Comparison of ENCODE assay signal across 16 cellular contexts in genomic region chr11:71418643-71419042, GRCh38. TPM values are rescaled to one million over a fixed set of nuclear protein-coding genes. Genes with fewer than 3 reads are reported as not detected.
A peak's percentile ranks its signal among the peaks of the same experiment; 100 is the strongest.
DNase-seq lines count a peak whose midpoint lies in the region; ATAC-seq and TF ChIP-seq lines count a peak whose summit lies in the region.
"Had no signal": no experiment of that assay in that cellular context is flagged by ENCODE, and none has a peak within 500 bp of the region (broad histone marks: within the 10 kb centered on the region; RNA-seq: fewer than 3 reads in every experiment).

No MANE protein-coding gene starts in this region.

- H3K27ac Mint-ChIP-seq in stimulated activated memory B cell treated with anti-CD40 and anti-IgM and Interleukin-4, amounts not matched to agents 10 μg/mL and 1 μg/mL and 100 μg/mL, for 72 hours, result peak overlapping the region; percentile 38
- H3K27ac Mint-ChIP-seq: endodermal cell; naive thymus-derived CD4-positive, alpha-beta T cell had no signal

- ATAC-seq in heart left ventricle (peak in 3 of 4 donors; percentile 45 to 75 (median 66)), HG02623 (IDR thresholded peaks at IDR 0.05; ENCODE audit: unreplicated experiment) (peak; percentile 80), SK-N-SH treated with all-trans-retinoic acid at 6 μM for 48 hours (no peak), HG03039 (IDR thresholded peaks at IDR 0.05; ENCODE audit: unreplicated experiment) (no peak)
- peak; percentile 96 for ATAC-seq in stimulated activated memory B cell treated with anti-CD40 and anti-IgM and Interleukin-4, amounts not matched to agents 10 μg/mL and 1 μg/mL and 100 μg/mL, for 72 hours
- ATAC-seq: naive thymus-derived CD4-positive, alpha-beta T cell had no signal

- no peak overlapping the region for H3K4me3 Mint-ChIP-seq in stimulated activated memory B cell treated with anti-CD40 and anti-IgM and Interleukin-4, amounts not matched to agents 10 μg/mL and 1 μg/mL and 100 μg/mL, for 72 hours
- H3K4me3 Mint-ChIP-seq: endodermal cell; naive thymus-derived CD4-positive, alpha-beta T cell had no signal

- TF ChIP-seq CTCF in heart left ventricle (IDR thresholded peaks at IDR 0.05), result no peak
- TF ChIP-seq CTCF in left ventricle myocardium inferior (IDR thresholded peaks at IDR 0.05; ENCODE audit: borderline replicate concordance), result no peak

- intact Hi-C loops in heart left ventricle (cut with DNase I) (loop anchor here in 1 of 10 donors (10.0 kb wide), 1 partner anchor 604 kb away; no protein-coding TSS in a partner anchor), left ventricle myocardium inferior (cut with micrococcal nuclease) (no loop called here)

- DNase-seq in heart left ventricle (peak in 1 of 5 donors; percentile 34), left ventricle myocardium inferior (no peak), NCI-H69 (lab: John Stamatoyannopoulos, UW) (peak; percentile 25), NCI-H774 (lab: John Stamatoyannopoulos, UW) (no peak)
- DNase-seq: activated CD4-positive, alpha-beta T cell treated with anti-CD3 and anti-CD28 coated beads for 1 hour; AML-193; endodermal cell; HCEC 1CT; naive thymus-derived CD4-positive, alpha-beta T cell; SHP77 treated with DMSO at 0.1 percent for 48 hours; stimulated activated naive CD4-positive, alpha-beta T cell had no signal

- TF ChIP-seq POLR2A in heart left ventricle (IDR thresholded peaks at IDR 0.05), result no peak

- peaks cover 42% of the 10 kb centered on the region for H3K4me1 Mint-ChIP-seq in stimulated activated memory B cell treated with anti-CD40 and anti-IgM and Interleukin-4, amounts not matched to agents 10 μg/mL and 1 μg/mL and 100 μg/mL, for 72 hours
- H3K4me1 Mint-ChIP-seq: naive thymus-derived CD4-positive, alpha-beta T cell had no signal

- peaks cover 7% of the 10 kb centered on the region for H3K36me3 Mint-ChIP-seq in stimulated activated memory B cell treated with anti-CD40 and anti-IgM and Interleukin-4, amounts not matched to agents 10 μg/mL and 1 μg/mL and 100 μg/mL, for 72 hours
- H3K36me3 Mint-ChIP-seq: naive thymus-derived CD4-positive, alpha-beta T cell had no signal

- no peaks in the 10 kb centered on the region for H3K4me1 ChIP-seq in heart left ventricle
- no peaks in the 10 kb centered on the region for H3K4me1 ChIP-seq in left ventricle myocardium inferior

- WGBS in heart left ventricle, 4 donors, result 57 to 69% (median 64%) methylated on average over 8 of the region's 8 CpGs

- H3K27me3 ChIP-seq in heart left ventricle (peaks cover 0 to 4% (median 0%) of the 10 kb centered on the region in 9 donors), left ventricle myocardium inferior (ENCODE audit: low read depth) (peaks cover 15% of the 10 kb centered on the region)

- H3K9me3 Mint-ChIP-seq in stimulated activated memory B cell treated with anti-CD40 and anti-IgM and Interleukin-4, amounts not matched to agents 10 μg/mL and 1 μg/mL and 100 μg/mL, for 72 hours, result peaks cover 6% of the 10 kb centered on the region
- H3K9me3 Mint-ChIP-seq: endodermal cell had no signal

- H3K4me3 ChIP-seq in heart left ventricle (no peak overlapping the region), left ventricle myocardium inferior (no peak overlapping the region)
- H3K4me3 ChIP-seq: smooth muscle cell had no signal

- peaks cover 19% of the 10 kb centered on the region for H3K27me3 Mint-ChIP-seq in stimulated activated memory B cell treated with anti-CD40 and anti-IgM and Interleukin-4, amounts not matched to agents 10 μg/mL and 1 μg/mL and 100 μg/mL, for 72 hours

- no peak overlapping the region for H3K27ac ChIP-seq in heart left ventricle
- no peak overlapping the region for H3K27ac ChIP-seq in left ventricle myocardium inferior (replicated peaks)

- H3K36me3 ChIP-seq in heart left ventricle (no peaks in the 10 kb centered on the region), left ventricle myocardium inferior (no peaks in the 10 kb centered on the region)

- H3K9me3 ChIP-seq in heart left ventricle (no peaks in the 10 kb centered on the region), left ventricle myocardium inferior (replicated peaks) (no peaks in the 10 kb centered on the region)

TF ChIP-seq in SK-N-SH treated with all-trans-retinoic acid at 6 μM for 48 hours, 23 proteins besides CTCF, POLR2A, EP300 and RAD21:
- TF ChIP-seq ZFP30 (CRISPR knock-in tag; IDR thresholded peaks at IDR 0.05) (no peak), TCF4 (CRISPR knock-in tag; IDR thresholded peaks at IDR 0.05; ENCODE audit: borderline replicate concordance) (no peak), ZFP3 (CRISPR knock-in tag; IDR thresholded peaks at IDR 0.05) (no peak), TOX (CRISPR knock-in tag; IDR thresholded peaks at IDR 0.05; ENCODE audit: borderline replicate concordance) (no peak), PPARA (CRISPR knock-in tag; IDR thresholded peaks at IDR 0.05; ENCODE audit: borderline replicate concordance) (no peak), CSDC2 (CRISPR knock-in tag; IDR thresholded peaks at IDR 0.05) (no peak), TSHZ2 (CRISPR knock-in tag; IDR thresholded peaks at IDR 0.05) (no peak), BACH2 (CRISPR knock-in tag; IDR thresholded peaks at IDR 0.05; ENCODE audit: borderline replicate concordance) (no peak), ESRRG (CRISPR knock-in tag; IDR thresholded peaks at IDR 0.05) (no peak), RARB (CRISPR knock-in tag; IDR thresholded peaks at IDR 0.05) (no peak)

RNA-seq across cellular contexts. Expression of gene DHCR7, which starts 29.6 kb away (rescaled TPM):
- total RNA-seq in heart left ventricle, result 10 to 100 TPM; 19.8 to 44.5 (median 30.8) TPM
- polyA plus RNA-seq in heart left ventricle, result 10 to 100 TPM; 12.6 to 22.2 TPM
- total RNA-seq in left ventricle myocardium inferior, result 39.1 TPM

RNA-seq across cellular contexts. Expression of gene NADSYN1, which starts 34.4 kb away (rescaled TPM):
- total RNA-seq in heart left ventricle (10 to 100 TPM; 11.4 to 41.9 (median 18.0) TPM), left ventricle myocardium inferior (17.5 TPM)
- polyA plus RNA-seq in heart left ventricle, result 10 to 100 TPM; 19.4 to 23.4 TPM

Comparison
In these comparisons a context has a peak if more than half of its experiments do, and no peak if none do; other contexts are left out.
1. ATAC-seq: peak in heart left ventricle (3 of 4), HG02623 (single experiment) and stimulated activated memory B cell treated with anti-CD40 and anti-IgM and Interleukin-4, amounts not matched to agents 10 μg/mL and 1 μg/mL and 100 μg/mL, for 72 hours (single experiment); none in SK-N-SH treated with all-trans-retinoic acid at 6 μM for 48 hours (single experiment) and HG03039 (single experiment).